Comparison of ENCODE assay signal across 8 cellular contexts in genomic region chr1:150567717-150568561, GRCh38. TPM values are rescaled to one million over a fixed set of nuclear protein-coding genes. Genes with fewer than 3 reads are reported as not detected.
A peak's percentile ranks its signal among the peaks of the same experiment; 100 is the strongest.
DNase-seq lines count a peak whose midpoint lies in the region; ATAC-seq, FAIRE-seq and TF ChIP-seq lines count a peak whose summit lies in the region.

No MANE protein-coding gene starts in this region.

- H3K4me2 ChIP-seq in A549, result peak overlapping the region; percentile 65

- no peak overlapping the region for H3K4me3 ChIP-seq in A549
- peak overlapping the region; percentile 1 for H3K4me3 ChIP-seq in RWPE2 (ENCODE audit: severe bottlenecking)
- peak overlapping the region; percentile 20; the same call in 1 of the 2 replicates for H3K4me3 ChIP-seq in iPS-18c (ENCODE audit: insufficient read depth, low read depth, low read length)

- TF ChIP-seq RAD21 in A549 (conservative IDR thresholded peaks at IDR 0.05 in 1 of 2, IDR thresholded peaks at IDR 0.05 in 1 of 2), result no peak

- peaks cover 87% of the 10 kb centered on the region for H3K4me1 ChIP-seq in A549
- peaks cover 60% of the 10 kb centered on the region for H3K4me1 ChIP-seq in RWPE2 (ENCODE audit: insufficient read depth, poor library complexity, severe bottlenecking)

- POLR2A ChIA-PET in A549 (lab: Yijun Ruan, JAX), result interaction anchor here (0.7 to 4.7 kb wide), 5 partner anchors 8 to 439 kb away, joined by 3 to 84 read pairs (median 5); partner anchors contain the start of genes ENSA, GOLPH3L, MCL1 and MINDY1

- H3K36me3 ChIP-seq in RWPE2 (ENCODE audit: low read depth), result peaks cover 6% of the 10 kb centered on the region

- H3K27ac ChIP-seq in A549, result peak overlapping the region; percentile 79 to 99
- peak overlapping the region; percentile 100 for H3K27ac ChIP-seq in RWPE2 (ENCODE audit: poor library complexity, severe bottlenecking)

- 40% methylated on average over 10 of the region's 10 CpGs for WGBS in A549 (ENCODE audit: missing lambda C conversion rate)

- H3K27me3 ChIP-seq in RWPE2 (ENCODE audit: insufficient read depth, poor library complexity, severe bottlenecking), result no peaks in the 10 kb centered on the region

- DNase-seq in A549 (ENCODE audit: low read depth in 1 of 2, low spot score in 1 of 2) (peak; percentile 43 to 77), GM13976 (ENCODE audit: low spot score) (peak; percentile 40), RWPE2 (ENCODE audit: low spot score) (peak; percentile 96), brain pericyte (ENCODE audit: low read depth, low spot score) (peak; percentile 82), sciatic nerve (ENCODE audit: low spot score) (peak; percentile 83)

- TF ChIP-seq EP300 in A549 (IDR thresholded peaks at IDR 0.05), result no peak

- in situ Hi-C loops in GM13976 (cut with MboI; ENCODE audit: low sequenced_read_pairs, unreplicated experiment), result loop anchor here (10.0 kb wide), 1 partner anchor 47 kb away; no protein-coding TSS in a partner anchor

- CTCF ChIA-PET in A549 (lab: Yijun Ruan, JAX), result interaction anchor here (0.5 to 11.6 kb wide), 10 partner anchors 8 to 381 kb away, joined by 3 to 210 read pairs (median 4); partner anchors contain the start of genes ENSA and MCL1

- TF ChIP-seq CTCF in A549 (IDR thresholded peaks at IDR 0.05) (no peak), GM13976 (IDR thresholded peaks at IDR 0.05; ENCODE audit: borderline replicate concordance, control extremely low read depth, extremely low read depth, insufficient read depth, missing control alignments) (no peak), RWPE2 (IDR thresholded peaks at IDR 0.05; ENCODE audit: poor library complexity, severe bottlenecking) (no peak)

- H3K9me3 ChIP-seq in A549, result no peaks in the 10 kb centered on the region
- H3K9me3 ChIP-seq in RWPE2 (ENCODE audit: severe bottlenecking), result no peaks in the 10 kb centered on the region
- no peaks in the 10 kb centered on the region for H3K9me3 ChIP-seq in iPS-18c (ENCODE audit: control insufficient read depth, insufficient read depth, low read length)

- no peak for TF ChIP-seq POLR2A in A549 (IDR thresholded peaks at IDR 0.05; ENCODE audit: low read length)

- intact Hi-C loops in sciatic nerve (cut with DNase I), result no loop called here

- ATAC-seq in A549, result peak; percentile 30 to 49
- ATAC-seq in HG03520 (IDR thresholded peaks at IDR 0.05; ENCODE audit: unreplicated experiment), result peak; percentile 14
- peak; percentile 73 for ATAC-seq in RWPE2 (ENCODE audit: low read depth)
- ATAC-seq in sciatic nerve, result peak; percentile 94
- ATAC-seq in HG02884 (IDR thresholded peaks at IDR 0.05; ENCODE audit: unreplicated experiment), result no peak

- no peak for FAIRE-seq in A549 (lab: Jason Lieb, UNC)

TF ChIP-seq in A549, 52 proteins besides CTCF, POLR2A, EP300 and RAD21 (continues in another document):
- TF ChIP-seq KDM1A (IDR thresholded peaks at IDR 0.05; ENCODE audit: low read depth) (no peak), JUN (IDR thresholded peaks at IDR 0.05) (peak; percentile 45 to 53; a peak in 2 of 5 replicates), EHMT2 (IDR thresholded peaks at IDR 0.05; ENCODE audit: low read depth) (no peak), RCOR1 (IDR thresholded peaks at IDR 0.05; ENCODE audit: low read depth, low read length) (no peak), HEYL (CRISPR knock-in tag; IDR thresholded peaks at IDR 0.05) (no peak), POLR2AphosphoS2 (conservative IDR thresholded peaks at IDR 0.05; ENCODE audit: low read length) (peak; percentile 97), EHF (CRISPR knock-in tag; IDR thresholded peaks at IDR 0.05) (no peak), CBX8 (IDR thresholded peaks at IDR 0.05) (no peak), ZNF302 (CRISPR knock-in tag; IDR thresholded peaks at IDR 0.05) (no peak), FOSL2 (IDR thresholded peaks at IDR 0.05) (no peak), FOSL2 (CRISPR knock-in tag; IDR thresholded peaks at IDR 0.05) (0 out of 2 replicates have a peak, but pooled peaks have one; percentile 11), TFCP2L1 (CRISPR knock-in tag; IDR thresholded peaks at IDR 0.05) (peak; percentile 18; the same call in 1 of the 2 replicates), NPAS2 (CRISPR knock-in tag; IDR thresholded peaks at IDR 0.05; ENCODE audit: borderline replicate concordance) (no peak), MAZ (IDR thresholded peaks at IDR 0.05; ENCODE audit: borderline replicate concordance, low read depth, low read length) (no peak), MAFK (IDR thresholded peaks at IDR 0.05; ENCODE audit: partially characterized antibody) (no peak), FOXS1 (CRISPR knock-in tag; IDR thresholded peaks at IDR 0.05) (peak; percentile 65; the same call in 1 of the 2 replicates), RARB (CRISPR knock-in tag; IDR thresholded peaks at IDR 0.05) (peak; percentile 79; the same call in 1 of the 2 replicates), GATA3 (IDR thresholded peaks at IDR 0.05; ENCODE audit: borderline replicate concordance) (no peak), CHD2 (IDR thresholded peaks at IDR 0.05; ENCODE audit: low read length, partially characterized antibody) (peak; percentile 8), HOXA7 (CRISPR knock-in tag; IDR thresholded peaks at IDR 0.05) (peak; percentile 74), HMGXB4 (CRISPR knock-in tag; IDR thresholded peaks at IDR 0.05; ENCODE audit: borderline replicate concordance) (no peak), NFE2L2 (conservative IDR thresholded peaks at IDR 0.05; ENCODE audit: low read length) (no peak), ZSCAN20 (CRISPR knock-in tag; IDR thresholded peaks at IDR 0.05) (no peak)
- TF ChIP-seq, protein P1, sequence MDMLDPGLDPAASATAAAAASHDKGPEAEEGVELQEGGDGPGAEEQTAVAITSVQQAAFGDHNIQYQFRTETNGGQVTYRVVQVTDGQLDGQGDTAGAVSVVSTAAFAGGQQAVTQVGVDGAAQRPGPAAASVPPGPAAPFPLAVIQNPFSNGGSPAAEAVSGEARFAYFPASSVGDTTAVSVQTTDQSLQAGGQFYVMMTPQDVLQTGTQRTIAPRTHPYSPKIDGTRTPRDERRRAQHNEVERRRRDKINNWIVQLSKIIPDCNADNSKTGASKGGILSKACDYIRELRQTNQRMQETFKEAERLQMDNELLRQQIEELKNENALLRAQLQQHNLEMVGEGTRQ (IDR thresholded peaks at IDR 0.05), result peak; percentile 53; the same call in 1 of the 2 replicates
- TF ChIP-seq, protein P2, sequence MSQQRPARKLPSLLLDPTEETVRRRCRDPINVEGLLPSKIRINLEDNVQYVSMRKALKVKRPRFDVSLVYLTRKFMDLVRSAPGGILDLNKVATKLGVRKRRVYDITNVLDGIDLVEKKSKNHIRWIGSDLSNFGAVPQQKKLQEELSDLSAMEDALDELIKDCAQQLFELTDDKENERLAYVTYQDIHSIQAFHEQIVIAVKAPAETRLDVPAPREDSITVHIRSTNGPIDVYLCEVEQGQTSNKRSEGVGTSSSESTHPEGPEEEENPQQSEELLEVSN (IDR thresholded peaks at IDR 0.05; ENCODE audit: borderline replicate concordance, low read depth), result peak; percentile 72; the same call in 1 of the 2 replicates
- TF ChIP-seq, protein P3, sequence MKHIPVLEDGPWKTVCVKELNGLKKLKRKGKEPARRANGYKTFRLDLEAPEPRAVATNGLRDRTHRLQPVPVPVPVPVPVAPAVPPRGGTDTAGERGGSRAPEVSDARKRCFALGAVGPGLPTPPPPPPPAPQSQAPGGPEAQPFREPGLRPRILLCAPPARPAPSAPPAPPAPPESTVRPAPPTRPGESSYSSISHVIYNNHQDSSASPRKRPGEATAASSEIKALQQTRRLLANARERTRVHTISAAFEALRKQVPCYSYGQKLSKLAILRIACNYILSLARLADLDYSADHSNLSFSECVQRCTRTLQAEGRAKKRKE (CRISPR knock-in tag; IDR thresholded peaks at IDR 0.05; ENCODE audit: low read depth), result 0 out of 2 replicates have a peak, but pooled peaks have one; percentile 33
- TF ChIP-seq, protein P4, sequence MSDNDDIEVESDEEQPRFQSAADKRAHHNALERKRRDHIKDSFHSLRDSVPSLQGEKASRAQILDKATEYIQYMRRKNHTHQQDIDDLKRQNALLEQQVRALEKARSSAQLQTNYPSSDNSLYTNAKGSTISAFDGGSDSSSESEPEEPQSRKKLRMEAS (IDR thresholded peaks at IDR 0.05), result peak; percentile 71; the same call in 1 of the 2 replicates

RNA-seq across cellular contexts. Expression of gene MCL1, which starts 11.5 kb away (rescaled TPM):
- polyA plus RNA-seq in A549 (2011; rRNA removed), result 145 and 202 TPM in 2 replicates
- polyA plus RNA-seq in A549 (2012; cell fraction: cytosol; rRNA removed), result 54.2 and 63.4 TPM in 2 replicates
- 178 and 186 TPM in 2 replicates for polyA plus RNA-seq in A549 (2012; cell fraction: nucleus; rRNA removed)
- 77.5 to 80.0 TPM (median 78.6 TPM) in 3 replicates for polyA plus RNA-seq in A549 (2017; fragmentation: RNase III; extraction: RNeasy Plus Mini Kit Qiagen cat#74134 plus additional on column Dnase treatment)
- polyA minus RNA-seq in A549 (2011; rRNA and poly(A)+ RNA removed), result 144 and 151 TPM in 2 replicates
- 214 TPM for total RNA-seq in sciatic nerve

RNA-seq across cellular contexts. Expression of gene ADAMTSL4, which starts 18.7 kb away (rescaled TPM):
- polyA plus RNA-seq in A549 (2011; rRNA removed) (1.3 and 1.8 TPM in 2 replicates), A549 (2017; fragmentation: RNase III; extraction: RNeasy Plus Mini Kit Qiagen cat#74134 plus additional on column Dnase treatment) (1.3 to 2.0 TPM (median 1.5 TPM) in 3 replicates)
- 3.1 and 3.6 TPM in 2 replicates for polyA plus RNA-seq in A549 (2012; cell fraction: cytosol; rRNA removed)
- 15.6 and 15.8 TPM in 2 replicates for polyA plus RNA-seq in A549 (2012; cell fraction: nucleus; rRNA removed)
- 0.54 and 1.2 TPM in 2 replicates for polyA minus RNA-seq in A549 (2011; rRNA and poly(A)+ RNA removed)
- total RNA-seq in sciatic nerve, result 70.2 TPM

RNA-seq across cellular contexts. Expression of gene FALEC, which starts 52.4 kb away (rescaled TPM):
- polyA plus RNA-seq in A549 (2011; rRNA removed) (0.36 TPM in 1 of 2 replicates, not detected in the other), A549 (2017; fragmentation: RNase III; extraction: RNeasy Plus Mini Kit Qiagen cat#74134 plus additional on column Dnase treatment) (0.28 to 0.80 TPM (median 0.74 TPM) in 3 replicates)
- 0.09 and 0.25 TPM in 2 replicates for polyA plus RNA-seq in A549 (2012; cell fraction: cytosol; rRNA removed)
- 0.12 TPM in 1 of 2 replicates, not detected in the other for polyA plus RNA-seq in A549 (2012; cell fraction: nucleus; rRNA removed)
- not detected in 2 replicates for polyA minus RNA-seq in A549 (2011; rRNA and poly(A)+ RNA removed)
- total RNA-seq in sciatic nerve, result not detected

Comparison
In these comparisons a context has a peak if more than half of its experiments do, and no peak if none do; other contexts are left out.
1. DNase-seq: peak in every context shown above with its lines; median percentile 96 in RWPE2; 83 in sciatic nerve; 82 in brain pericyte; 60 in A549; 40 in GM13976.